1 cellular context compared by ENCODE assay signal in genomic region chr20:33716498-33716897, GRCh38.
TF ChIP-seq lines count a peak whose summit lies in the region.

No MANE protein-coding gene starts in this region.

TF ChIP-seq in WTC11, 78 proteins besides CTCF, POLR2A, EP300 and RAD21 (continued from another document):
- TF ChIP-seq E2F5 (CRISPR knock-in tag; IDR thresholded peaks at IDR 0.05) (no peak), KAT7 (CRISPR knock-in tag; IDR thresholded peaks at IDR 0.05; ENCODE audit: borderline replicate concordance) (no peak), NR2C2 (CRISPR knock-in tag; IDR thresholded peaks at IDR 0.05) (no peak), ESRRA (CRISPR knock-in tag; IDR thresholded peaks at IDR 0.05; ENCODE audit: borderline replicate concordance) (no peak), AR (CRISPR knock-in tag; IDR thresholded peaks at IDR 0.05) (no peak), FOXP1 (CRISPR knock-in tag; IDR thresholded peaks at IDR 0.05; ENCODE audit: borderline replicate concordance) (no peak), GRHL2 (CRISPR knock-in tag; IDR thresholded peaks at IDR 0.05; ENCODE audit: insufficient replicate concordance, severe bottlenecking) (no peak), NR1H2 (CRISPR knock-in tag; IDR thresholded peaks at IDR 0.05) (no peak), JUN (CRISPR knock-in tag; IDR thresholded peaks at IDR 0.05) (no peak)
